27 cellular contexts compared by ENCODE assay signal in genomic region chr7:90791596-90791995, GRCh38.
"Had no signal": no experiment of that assay in that cellular context is flagged by ENCODE, and none has a peak within 500 bp of the region (broad histone marks: within the 10 kb centered on the region; RNA-seq: fewer than 3 reads in every experiment).

No MANE protein-coding gene starts in this region.

- H3K4me3 Mint-ChIP-seq: immature natural killer cell; naive thymus-derived CD8-positive, alpha-beta T cell; nephron; neural crest cell; stimulated activated effector memory CD8-positive, alpha-beta T cell treated with anti-CD3 and anti-CD28 coated beads, Interleukin-12 subunit alpha, Interleukin-12 subunit beta, amount 100 ng/mL, for 72 hours had no signal

- H3K27ac ChIP-seq: left lung, lower lobe of right lung, parathyroid adenoma, right atrium auricular region, skin epidermis, spleen, stomach, testis, thyroid gland, transverse colon, upper lobe of left lung, vagina had no signal

- H3K4me1 Mint-ChIP-seq: immature natural killer cell; naive thymus-derived CD8-positive, alpha-beta T cell; neural crest cell; stimulated activated effector memory CD8-positive, alpha-beta T cell treated with anti-CD3 and anti-CD28 coated beads, Interleukin-12 subunit alpha, Interleukin-12 subunit beta, amount 100 ng/mL, for 72 hours had no signal

- H3K36me3 Mint-ChIP-seq: stimulated activated effector memory CD8-positive, alpha-beta T cell treated with anti-CD3 and anti-CD28 coated beads, Interleukin-12 subunit alpha, Interleukin-12 subunit beta, amount 100 ng/mL, for 72 hours had no signal

- H3K4me3 ChIP-seq: left lung, lower lobe of right lung, right atrium auricular region, skin epidermis, spleen, stomach, testis, thyroid gland, transverse colon, upper lobe of left lung, vagina had no signal

- H3K36me3 ChIP-seq: lower lobe of right lung, right atrium auricular region, thyroid gland, transverse colon, upper lobe of left lung, vagina had no signal

- H3K79me2 ChIP-seq: parathyroid adenoma had no signal

- H3K9ac ChIP-seq: parathyroid adenoma had no signal

- FAIRE-seq: kidney had no signal

- H3K27ac Mint-ChIP-seq: immature natural killer cell; naive thymus-derived CD8-positive, alpha-beta T cell; nephron; stimulated activated effector memory CD8-positive, alpha-beta T cell treated with anti-CD3 and anti-CD28 coated beads, Interleukin-12 subunit alpha, Interleukin-12 subunit beta, amount 100 ng/mL, for 72 hours had no signal

- H3K9me3 ChIP-seq: testis, thyroid gland, vagina had no signal

- H3K4me1 ChIP-seq: left lung, lower lobe of right lung, parathyroid adenoma, right atrium auricular region, spleen, stomach, testis, thyroid gland, transverse colon, upper lobe of left lung, vagina had no signal

- H3K27me3 ChIP-seq: left lung, right atrium auricular region, spleen, stomach, testis, thyroid gland, transverse colon, upper lobe of left lung, vagina had no signal

- ATAC-seq: left colon; left lung; lower lobe of right lung; naive thymus-derived CD8-positive, alpha-beta T cell; sciatic nerve; stimulated activated effector memory CD8-positive, alpha-beta T cell treated with anti-CD3 and anti-CD28 coated beads, Interleukin-12 subunit alpha, Interleukin-12 subunit beta, amount 100 ng/mL, for 72 hours had no signal

- H2AFZ ChIP-seq: parathyroid adenoma had no signal

- DNase-seq: hypothalamus; immature natural killer cell; kidney; left colon; left lung; lower lobe of right lung; mammary epithelial cell; mesendoderm; midbrain; naive thymus-derived CD8-positive, alpha-beta T cell; nucleus accumbens; spleen; stimulated activated CD4-positive, alpha-beta T cell treated with anti-CD3 and anti-CD28 coated beads, Interleukin-4, amount 100 ng/mL, for 24 hours; stimulated activated naive CD8-positive, alpha-beta T cell treated with anti-CD3 and anti-CD28 coated beads, Interleukin-15, Interleukin-2, amounts not matched to agents 100 U/mL and 50 U/mL, for 24 hours; stomach; testis; thyroid gland; transverse colon; upper lobe of left lung had no signal

- H3K27me3 Mint-ChIP-seq: naive thymus-derived CD8-positive, alpha-beta T cell had no signal
